ENCODE assay signal across 1 cellular context in the genomic region with DNA sequence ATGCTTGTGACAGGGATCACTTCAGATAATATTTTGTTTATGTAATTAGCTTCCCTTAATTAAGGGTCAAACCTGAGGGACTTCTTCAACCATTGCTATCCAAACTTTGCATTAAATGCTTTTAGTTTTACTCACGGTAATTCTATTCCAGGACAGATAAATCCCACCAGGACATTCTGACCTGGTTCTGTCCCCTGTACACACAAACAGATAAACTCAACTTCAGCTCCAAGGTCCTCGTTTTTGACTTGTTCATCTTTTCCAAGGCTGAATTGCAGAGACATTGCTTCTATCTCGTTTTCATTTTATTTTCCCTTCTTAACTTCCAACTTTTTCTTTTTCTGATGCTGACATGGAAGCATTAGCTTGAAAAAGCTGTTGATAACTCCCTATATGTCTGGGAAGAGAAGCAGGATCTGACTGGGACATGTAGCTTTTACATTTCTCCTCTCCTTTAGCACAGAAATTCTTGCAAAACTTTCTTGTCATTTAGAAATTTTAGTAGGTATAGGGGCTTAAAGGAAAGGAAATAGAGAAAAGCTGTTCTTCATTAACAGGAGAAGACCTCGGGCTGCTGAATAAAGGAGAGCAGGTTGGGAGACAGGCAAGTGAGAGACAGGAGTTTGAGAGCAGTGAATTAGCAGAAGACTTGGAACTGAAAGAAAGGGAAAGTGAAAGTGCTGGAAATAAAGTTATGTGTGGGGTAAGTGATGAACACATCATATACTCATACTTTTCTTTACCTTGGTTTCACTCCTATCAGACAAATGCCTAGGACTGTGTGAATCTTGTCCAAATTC.
TF ChIP-seq lines count a peak whose summit lies in the region.

No MANE protein-coding gene starts in this region.

TF ChIP-seq in GM12878, 131 proteins besides CTCF, POLR2A, EP300 and RAD21 (continued from another document):
- TF ChIP-seq NFXL1 (IDR thresholded peaks at IDR 0.05; ENCODE audit: borderline replicate concordance), result no peak
- no peak for TF ChIP-seq MYB (IDR thresholded peaks at IDR 0.05; ENCODE audit: borderline replicate concordance, low read depth, low read length)
- TF ChIP-seq IKZF2 (IDR thresholded peaks at IDR 0.05), result no peak
- no peak for TF ChIP-seq ETV6 (conservative IDR thresholded peaks at IDR 0.05 in 1 of 2, IDR thresholded peaks at IDR 0.05 in 1 of 2; ENCODE audit: borderline replicate concordance in 1 of 2, low read depth in 1 of 2)
- no peak for TF ChIP-seq KDM1A (IDR thresholded peaks at IDR 0.05; ENCODE audit: borderline replicate concordance)
- TF ChIP-seq, protein P1, sequence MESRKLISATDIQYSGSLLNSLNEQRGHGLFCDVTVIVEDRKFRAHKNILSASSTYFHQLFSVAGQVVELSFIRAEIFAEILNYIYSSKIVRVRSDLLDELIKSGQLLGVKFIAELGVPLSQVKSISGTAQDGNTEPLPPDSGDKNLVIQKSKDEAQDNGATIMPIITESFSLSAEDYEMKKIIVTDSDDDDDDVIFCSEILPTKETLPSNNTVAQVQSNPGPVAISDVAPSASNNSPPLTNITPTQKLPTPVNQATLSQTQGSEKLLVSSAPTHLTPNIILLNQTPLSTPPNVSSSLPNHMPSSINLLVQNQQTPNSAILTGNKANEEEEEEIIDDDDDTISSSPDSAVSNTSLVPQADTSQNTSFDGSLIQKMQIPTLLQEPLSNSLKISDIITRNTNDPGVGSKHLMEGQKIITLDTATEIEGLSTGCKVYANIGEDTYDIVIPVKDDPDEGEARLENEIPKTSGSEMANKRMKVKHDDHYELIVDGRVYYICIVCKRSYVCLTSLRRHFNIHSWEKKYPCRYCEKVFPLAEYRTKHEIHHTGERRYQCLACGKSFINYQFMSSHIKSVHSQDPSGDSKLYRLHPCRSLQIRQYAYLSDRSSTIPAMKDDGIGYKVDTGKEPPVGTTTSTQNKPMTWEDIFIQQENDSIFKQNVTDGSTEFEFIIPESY (IDR thresholded peaks at IDR 0.05), result no peak
- TF ChIP-seq NR2F1 (conservative IDR thresholded peaks at IDR 0.05), result no peak
